ENCODE assay signal across 8 cellular contexts in the genomic region with DNA sequence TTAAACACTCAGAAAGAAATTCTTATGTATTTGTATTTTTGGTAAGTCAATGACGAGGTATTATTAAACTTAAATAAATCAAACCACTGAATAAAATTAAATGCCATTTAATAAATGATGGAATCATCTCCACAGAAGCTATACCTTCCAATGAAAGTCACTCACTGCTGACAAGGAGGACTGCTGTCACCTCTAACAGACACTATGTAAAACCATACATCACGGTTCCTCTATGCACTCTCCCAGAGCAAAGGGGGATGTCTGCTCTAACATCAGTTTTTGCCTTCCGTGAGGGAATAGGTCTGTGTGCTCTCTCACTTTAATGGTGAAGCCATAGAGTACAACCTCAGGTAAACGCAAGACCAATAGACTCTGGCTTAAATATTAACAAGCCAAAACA.
DNase-seq lines count a peak whose midpoint lies in the region; ATAC-seq and TF ChIP-seq lines count a peak whose summit lies in the region.

No MANE protein-coding gene starts in this region.

- no peaks in the 10 kb centered on the region for H3K36me3 Mint-ChIP-seq in activated T-helper 17 cell treated with anti-CD3 and anti-CD28 coated beads, Interleukin-2, amount 50 U/mL, for 72 hours (ENCODE audit: low read depth)

- peak overlapping the region; percentile 58 for H3K27ac Mint-ChIP-seq in activated T-helper 17 cell treated with anti-CD3 and anti-CD28 coated beads, Interleukin-2, amount 50 U/mL, for 72 hours

- POLR2A ChIA-PET in HEK293T (lab: Yijun Ruan, JAX), result no interaction called here

- ATAC-seq in GM18868 (IDR thresholded peaks at IDR 0.05; ENCODE audit: unreplicated experiment) (peak; percentile 18), HG02938 (IDR thresholded peaks at IDR 0.05; ENCODE audit: unreplicated experiment) (peak; percentile 31)
- ATAC-seq in activated T-helper 17 cell treated with anti-CD3 and anti-CD28 coated beads, Interleukin-2, amount 50 U/mL, for 72 hours (replicated peaks), result peak; percentile 13

- no peak overlapping the region for H3K4me3 ChIP-seq in ACC112 (ENCODE audit: low read depth, low read length)
- H3K4me3 ChIP-seq in effector memory CD4-positive, alpha-beta T cell (ENCODE audit: insufficient read depth, low read depth, low read length, poor library complexity, severe bottlenecking), result no peak overlapping the region

- peak overlapping the region; percentile 82 for H3K4me3 Mint-ChIP-seq in activated T-helper 17 cell treated with anti-CD3 and anti-CD28 coated beads, Interleukin-2, amount 50 U/mL, for 72 hours

- no peaks in the 10 kb centered on the region for H3K9me3 ChIP-seq in effector memory CD4-positive, alpha-beta T cell (ENCODE audit: control insufficient read depth, low read length)

- H3K9me3 Mint-ChIP-seq in activated T-helper 17 cell treated with anti-CD3 and anti-CD28 coated beads, Interleukin-2, amount 50 U/mL, for 72 hours, result no peaks in the 10 kb centered on the region

- no peak overlapping the region for H2AFZ ChIP-seq in ACC112 (ENCODE audit: low read length, unreplicated experiment)

- H3K27ac ChIP-seq in ACC112 (ENCODE audit: low read depth, low read length), result peak overlapping the region; percentile 80
- H3K27ac ChIP-seq in effector memory CD4-positive, alpha-beta T cell (ENCODE audit: insufficient read depth, low read length, poor library complexity, severe bottlenecking), result no peak overlapping the region

- no peaks in the 10 kb centered on the region for H3K79me2 ChIP-seq in ACC112 (ENCODE audit: control insufficient read depth, insufficient read depth, low read length, unreplicated experiment)

- CTCF ChIA-PET in HEK293T (lab: Yijun Ruan, JAX), result no interaction called here

- DNase-seq in NCI-H1092 (lab: John Stamatoyannopoulos, UW) (no peak), HEK293T (ENCODE audit: extremely low spot score) (no peak), GM19240 (ENCODE audit: insufficient read length, low spot score) (no peak)
- no peak for DNase-seq in effector memory CD4-positive, alpha-beta T cell

- H3K4me1 Mint-ChIP-seq in activated T-helper 17 cell treated with anti-CD3 and anti-CD28 coated beads, Interleukin-2, amount 50 U/mL, for 72 hours, result peaks cover 33% of the 10 kb centered on the region

- no peaks in the 10 kb centered on the region for H3K27me3 ChIP-seq in ACC112 (ENCODE audit: insufficient read depth, low read length)
- no peaks in the 10 kb centered on the region for H3K27me3 ChIP-seq in effector memory CD4-positive, alpha-beta T cell (replicated peaks; ENCODE audit: control insufficient read depth, insufficient read depth, low read length, poor library complexity, severe bottlenecking)

- H3K27me3 Mint-ChIP-seq in activated T-helper 17 cell treated with anti-CD3 and anti-CD28 coated beads, Interleukin-2, amount 50 U/mL, for 72 hours, result peaks cover 5% of the 10 kb centered on the region

- H3K4me1 ChIP-seq in ACC112 (ENCODE audit: control insufficient read depth, insufficient read depth, low read length, unreplicated experiment), result peaks cover 56% of the 10 kb centered on the region
- H3K4me1 ChIP-seq in effector memory CD4-positive, alpha-beta T cell (ENCODE audit: control insufficient read depth, insufficient read depth, low read length, poor library complexity, severe bottlenecking), result peaks cover 41% of the 10 kb centered on the region

- 0 out of 2 replicates have a peak, but pooled peaks cover 4% of the 10 kb centered on the region for H3K36me3 ChIP-seq in ACC112 (ENCODE audit: insufficient read depth, low read length)
- H3K36me3 ChIP-seq in effector memory CD4-positive, alpha-beta T cell (ENCODE audit: control insufficient read depth, insufficient read depth, low read length), result no peaks in the 10 kb centered on the region

TF ChIP-seq in HEK293T, 16 proteins besides CTCF, POLR2A, EP300 and RAD21:
- TF ChIP-seq ARNT (IDR thresholded peaks at IDR 0.05) (no peak), CTBP1 (IDR thresholded peaks at IDR 0.05; ENCODE audit: borderline replicate concordance) (no peak), L3MBTL2 (conservative IDR thresholded peaks at IDR 0.05) (no peak), FOXA1 (IDR thresholded peaks at IDR 0.05) (no peak), HDGF (IDR thresholded peaks at IDR 0.05; ENCODE audit: borderline replicate concordance) (no peak), SUZ12 (IDR thresholded peaks at IDR 0.05) (no peak), TARDBP (IDR thresholded peaks at IDR 0.05) (no peak), ELF4 (IDR thresholded peaks at IDR 0.05) (no peak), FOXM1 (IDR thresholded peaks at IDR 0.05; ENCODE audit: borderline replicate concordance) (no peak), ZNF384 (IDR thresholded peaks at IDR 0.05) (no peak), SP1 (IDR thresholded peaks at IDR 0.05) (no peak), NFRKB (IDR thresholded peaks at IDR 0.05) (no peak), PKNOX1 (IDR thresholded peaks at IDR 0.05) (no peak)
